Comparison of ENCODE assay signal across 8 cellular contexts in genomic region chr9:76419782-76420380, GRCh38. TPM values are rescaled to one million over a fixed set of nuclear protein-coding genes. Genes with fewer than 3 reads are reported as not detected.
DNase-seq lines count a peak whose midpoint lies in the region; TF ChIP-seq lines count a peak whose summit lies in the region.

No MANE protein-coding gene starts in this region.

- TF ChIP-seq POLR2A in uterus (IDR thresholded peaks at IDR 0.05): no peak

- H3K4me3 ChIP-seq in right atrium auricular region: no peak overlapping the region
- H3K4me3 ChIP-seq in uterus: no peak overlapping the region

- H3K4me1 ChIP-seq in right atrium auricular region (no peaks in the 10 kb centered on the region), uterus (no peaks in the 10 kb centered on the region)

- H3K27me3 ChIP-seq in right atrium auricular region (no peaks in the 10 kb centered on the region), uterus (no peaks in the 10 kb centered on the region)

- H3K36me3 ChIP-seq in right atrium auricular region: no peaks in the 10 kb centered on the region
- no peaks in the 10 kb centered on the region for H3K36me3 ChIP-seq in uterus

- peak; percentile 53; the same call in 1 of the 2 replicates for TF ChIP-seq CTCF in GM12874 (IDR thresholded peaks at IDR 0.05; ENCODE audit: insufficient read depth, low read depth, low read length)
- TF ChIP-seq CTCF in right atrium auricular region (IDR thresholded peaks at IDR 0.05): peak; percentile 27 to 56
- TF ChIP-seq CTCF in uterus (IDR thresholded peaks at IDR 0.05): peak in 1 of 4 experiments; percentile 17

- H3K9me3 ChIP-seq in right atrium auricular region (no peaks in the 10 kb centered on the region), uterus (no peaks in the 10 kb centered on the region)

- in situ Hi-C loops in ACHN (cut with HindIII; ENCODE audit: low pct_ligation_motif_present, low pct_unique_long_range_greater_than_20kb, low sequenced_read_pairs): no loop called here

- intact Hi-C loops in uterus (cut with DNase I; ENCODE audit: low total_unique reads): no loop called here

- peak; percentile 34 for DNase-seq in ACHN
- peak; percentile 16 for DNase-seq in RKO (ENCODE audit: low spot score)
- no peak for DNase-seq in right atrium auricular region (ENCODE audit: low spot score)
- no peak for DNase-seq in activated CD4-positive, alpha-beta T cell treated with anti-CD3 and anti-CD28 coated beads for 1 hour
- no peak for DNase-seq in mucosa of gallbladder (ENCODE audit: low spot score)
- DNase-seq in uterus: no peak
- DNase-seq in NCI-H2081 treated with DMSO at 0.1 percent for 48 hours (lab: John Stamatoyannopoulos, UW): no peak

- no peak overlapping the region for H3K27ac ChIP-seq in right atrium auricular region
- H3K27ac ChIP-seq in uterus: no peak overlapping the region

RNA-seq across cellular contexts. Expression of gene RFK, which starts 25.7 kb away (rescaled TPM):
- total RNA-seq in right atrium auricular region (10 to 100 TPM; 23.7 to 32.0 TPM), mucosa of gallbladder (30.6 TPM), uterus (10 to 100 TPM; 15.6 to 31.0 (median 19.2) TPM)

RNA-seq across cellular contexts. Expression of gene GCNT1, which starts 39.1 kb away (rescaled TPM):
- total RNA-seq in right atrium auricular region: 1 to 10 TPM; 1.3 to 6.4 TPM
- 15.6 TPM for total RNA-seq in mucosa of gallbladder
- total RNA-seq in uterus: 10 to 100 TPM in 2 of 4 donors, 1 to 10 TPM in 2; 1.8 to 30.7 (median 8.9) TPM

Comparison
In these comparisons a context has a peak if more than half of its experiments do, and no peak if none do; other contexts are left out.
1. DNase-seq: peak in ACHN (single experiment) and RKO (single experiment); none in right atrium auricular region (single experiment), activated CD4-positive, alpha-beta T cell treated with anti-CD3 and anti-CD28 coated beads for 1 hour (single experiment), mucosa of gallbladder (single experiment), uterus (0 of 2) and NCI-H2081 treated with DMSO at 0.1 percent for 48 hours (single experiment).